Comparison of ENCODE assay signal across 1 cellular context in genomic region chr22:45072322-45072903, GRCh38.
TF ChIP-seq lines count a peak whose summit lies in the region.

No MANE protein-coding gene starts in this region.

TF ChIP-seq in HCT116, 20 proteins besides CTCF, POLR2A, EP300 and RAD21 (continued from another document):
- TF ChIP-seq, protein P1, sequence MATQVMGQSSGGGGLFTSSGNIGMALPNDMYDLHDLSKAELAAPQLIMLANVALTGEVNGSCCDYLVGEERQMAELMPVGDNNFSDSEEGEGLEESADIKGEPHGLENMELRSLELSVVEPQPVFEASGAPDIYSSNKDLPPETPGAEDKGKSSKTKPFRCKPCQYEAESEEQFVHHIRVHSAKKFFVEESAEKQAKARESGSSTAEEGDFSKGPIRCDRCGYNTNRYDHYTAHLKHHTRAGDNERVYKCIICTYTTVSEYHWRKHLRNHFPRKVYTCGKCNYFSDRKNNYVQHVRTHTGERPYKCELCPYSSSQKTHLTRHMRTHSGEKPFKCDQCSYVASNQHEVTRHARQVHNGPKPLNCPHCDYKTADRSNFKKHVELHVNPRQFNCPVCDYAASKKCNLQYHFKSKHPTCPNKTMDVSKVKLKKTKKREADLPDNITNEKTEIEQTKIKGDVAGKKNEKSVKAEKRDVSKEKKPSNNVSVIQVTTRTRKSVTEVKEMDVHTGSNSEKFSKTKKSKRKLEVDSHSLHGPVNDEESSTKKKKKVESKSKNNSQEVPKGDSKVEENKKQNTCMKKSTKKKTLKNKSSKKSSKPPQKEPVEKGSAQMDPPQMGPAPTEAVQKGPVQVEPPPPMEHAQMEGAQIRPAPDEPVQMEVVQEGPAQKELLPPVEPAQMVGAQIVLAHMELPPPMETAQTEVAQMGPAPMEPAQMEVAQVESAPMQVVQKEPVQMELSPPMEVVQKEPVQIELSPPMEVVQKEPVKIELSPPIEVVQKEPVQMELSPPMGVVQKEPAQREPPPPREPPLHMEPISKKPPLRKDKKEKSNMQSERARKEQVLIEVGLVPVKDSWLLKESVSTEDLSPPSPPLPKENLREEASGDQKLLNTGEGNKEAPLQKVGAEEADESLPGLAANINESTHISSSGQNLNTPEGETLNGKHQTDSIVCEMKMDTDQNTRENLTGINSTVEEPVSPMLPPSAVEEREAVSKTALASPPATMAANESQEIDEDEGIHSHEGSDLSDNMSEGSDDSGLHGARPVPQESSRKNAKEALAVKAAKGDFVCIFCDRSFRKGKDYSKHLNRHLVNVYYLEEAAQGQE (IDR thresholded peaks at IDR 0.05; ENCODE audit: low read depth): no peak
- TF ChIP-seq ZNF274 (IDR thresholded peaks at IDR 0.05; ENCODE audit: low read depth, low read length) (no peak), SP1 (IDR thresholded peaks at IDR 0.05; ENCODE audit: low read depth) (peak; percentile 70), EZH2phosphoT487 (IDR thresholded peaks at IDR 0.05; ENCODE audit: borderline replicate concordance) (no peak), SRF (IDR thresholded peaks at IDR 0.05; ENCODE audit: low read depth) (no peak), POLR2AphosphoS5 (IDR thresholded peaks at IDR 0.05; ENCODE audit: low read depth, low read length) (peak; percentile 48), JUND (IDR thresholded peaks at IDR 0.05) (peak; percentile 56; the same call in 1 of the 2 replicates), TCF7L2 (IDR thresholded peaks at IDR 0.05; ENCODE audit: borderline replicate concordance, extremely low read depth, insufficient read depth, insufficient read length) (no peak), CEBPB (IDR thresholded peaks at IDR 0.05; ENCODE audit: low read depth) (no peak), ELF1 (IDR thresholded peaks at IDR 0.05; ENCODE audit: borderline replicate concordance, low read depth) (no peak), EGR1 (IDR thresholded peaks at IDR 0.05; ENCODE audit: low read depth) (peak; percentile 91), ATF3 (IDR thresholded peaks at IDR 0.05) (no peak), SIN3A (IDR thresholded peaks at IDR 0.05; ENCODE audit: low read depth) (no peak), YY1 (IDR thresholded peaks at IDR 0.05; ENCODE audit: extremely low read depth, insufficient replicate concordance, low read depth, low read length) (no peak), FOSL1 (IDR thresholded peaks at IDR 0.05; ENCODE audit: low read depth) (peak; percentile 94)
- TF ChIP-seq, protein P2, sequence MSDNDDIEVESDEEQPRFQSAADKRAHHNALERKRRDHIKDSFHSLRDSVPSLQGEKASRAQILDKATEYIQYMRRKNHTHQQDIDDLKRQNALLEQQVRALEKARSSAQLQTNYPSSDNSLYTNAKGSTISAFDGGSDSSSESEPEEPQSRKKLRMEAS (IDR thresholded peaks at IDR 0.05): no peak
